Comparison of ENCODE assay signal across 8 cellular contexts in genomic region chr6:156808287-156808686, GRCh38. TPM values are rescaled to one million over a fixed set of nuclear protein-coding genes. Genes with fewer than 3 reads are reported as not detected.
DNase-seq lines count a peak whose midpoint lies in the region; ATAC-seq and TF ChIP-seq lines count a peak whose summit lies in the region.

No MANE protein-coding gene starts in this region.

- 24 to 25% methylated on average over 2 of the region's 2 CpGs for WGBS in testis, 2 donors
- 50 to 61% methylated on average over 2 of the region's 2 CpGs for WGBS in sigmoid colon, 2 donors
- no CpG with 5 or more reads among the region's 2 CpGs for WGBS in neuronal stem cell (ENCODE audit: extremely low coverage in 2 of 2, insufficient read length in 2 of 2, insufficient replicate concordance in 1 of 2), 2 donors

- TF ChIP-seq POLR2A in testis (IDR thresholded peaks at IDR 0.05) (no peak), sigmoid colon (IDR thresholded peaks at IDR 0.05) (no peak)

- H3K4ac ChIP-seq in neuronal stem cell (ENCODE audit: low read length): no peak overlapping the region

- H4K8ac ChIP-seq in neuronal stem cell (ENCODE audit: low read depth, low read length): no peak overlapping the region

- no peak overlapping the region for H3K4me3 Mint-ChIP-seq in activated CD8-positive, alpha-beta T cell treated with anti-CD3 and anti-CD28 coated beads for 36 hours
- H3K4me3 Mint-ChIP-seq in activated CD8-positive, alpha-beta T cell treated with anti-CD3 and anti-CD28 coated beads, Interleukin-2, amount 10 ng/mL, durations not matched to agents 7 days and 5 days: no peak overlapping the region
- peak overlapping the region; percentile 10 for H3K4me3 Mint-ChIP-seq in glutamatergic neuron (ENCODE audit: unreplicated experiment)

- peak; percentile 42 for ATAC-seq in activated CD8-positive, alpha-beta T cell treated with anti-CD3 and anti-CD28 coated beads for 36 hours
- no peak for ATAC-seq in activated CD8-positive, alpha-beta T cell treated with anti-CD3 and anti-CD28 coated beads, Interleukin-2, amount 10 ng/mL, durations not matched to agents 7 days and 5 days

- H3K27ac ChIP-seq in testis (peak overlapping the region in 1 of 2 donors; percentile 4), colonic mucosa (no peak overlapping the region), sigmoid colon (peak overlapping the region in 1 of 4 donors; percentile 15), neuronal stem cell (replicated peaks; ENCODE audit: low read length) (no peak overlapping the region)

- peaks cover 19% of the 10 kb centered on the region for H3K9me3 Mint-ChIP-seq in activated CD8-positive, alpha-beta T cell treated with anti-CD3 and anti-CD28 coated beads for 36 hours
- peaks cover 9% of the 10 kb centered on the region for H3K9me3 Mint-ChIP-seq in activated CD8-positive, alpha-beta T cell treated with anti-CD3 and anti-CD28 coated beads, Interleukin-2, amount 10 ng/mL, durations not matched to agents 7 days and 5 days (ENCODE audit: insufficient read depth)
- H3K9me3 Mint-ChIP-seq in glutamatergic neuron (ENCODE audit: unreplicated experiment): peaks cover 6% of the 10 kb centered on the region

- no peak overlapping the region for H4K91ac ChIP-seq in neuronal stem cell (ENCODE audit: low read depth, low read length, poor library complexity)

- TF ChIP-seq CTCF in activated CD8-positive, alpha-beta T cell treated with anti-CD3 and anti-CD28 coated beads for 36 hours (IDR thresholded peaks at IDR 0.05): no peak
- TF ChIP-seq CTCF in glutamatergic neuron (IDR thresholded peaks at IDR 0.05; ENCODE audit: partially characterized antibody, unreplicated experiment) (no peak), testis (IDR thresholded peaks at IDR 0.05) (no peak), colonic mucosa (IDR thresholded peaks at IDR 0.05) (no peak), sigmoid colon (IDR thresholded peaks at IDR 0.05) (no peak)

- no peak overlapping the region for H3K23ac ChIP-seq in neuronal stem cell (ENCODE audit: low read depth, low read length, poor library complexity)

- no peak overlapping the region for H2BK15ac ChIP-seq in neuronal stem cell (ENCODE audit: low read length)

- no peak overlapping the region for H3K14ac ChIP-seq in neuronal stem cell (ENCODE audit: low read length)

- POLR2A ChIA-PET in activated CD8-positive, alpha-beta T cell treated with anti-CD3 and anti-CD28 coated beads for 36 hours (lab: Charles Lee): interaction anchor here (1.8 kb wide), 1 partner anchor 12 kb away, joined by 5 read pairs; no protein-coding TSS in a partner anchor
- POLR2A ChIA-PET in activated CD8-positive, alpha-beta T cell treated with anti-CD3 and anti-CD28 coated beads, Interleukin-2, amount 10 ng/mL, durations not matched to agents 7 days and 5 days (lab: Charles Lee): interaction anchor here (1.1 kb wide), 1 partner anchor 213 kb away, joined by 3 read pairs; no protein-coding TSS in a partner anchor

- H3K27me3 ChIP-seq in testis: no peaks in the 10 kb centered on the region
- no peaks in the 10 kb centered on the region for H3K27me3 ChIP-seq in colonic mucosa
- H3K27me3 ChIP-seq in sigmoid colon: no peaks in the 10 kb centered on the region
- no peaks in the 10 kb centered on the region for H3K27me3 ChIP-seq in neuronal stem cell (ENCODE audit: control insufficient read depth in 3 of 3, insufficient read depth in 3 of 3, low read depth in 1 of 3, low read length in 3 of 3)

- H3K36me3 Mint-ChIP-seq in activated CD8-positive, alpha-beta T cell treated with anti-CD3 and anti-CD28 coated beads for 36 hours (ENCODE audit: low read depth): peaks cover 30% of the 10 kb centered on the region
- H3K36me3 Mint-ChIP-seq in activated CD8-positive, alpha-beta T cell treated with anti-CD3 and anti-CD28 coated beads, Interleukin-2, amount 10 ng/mL, durations not matched to agents 7 days and 5 days (ENCODE audit: low read depth): peaks cover 18% of the 10 kb centered on the region
- peaks cover 4% of the 10 kb centered on the region for H3K36me3 Mint-ChIP-seq in glutamatergic neuron (ENCODE audit: unreplicated experiment)

- peak overlapping the region; percentile 12 for H3K27ac Mint-ChIP-seq in activated CD8-positive, alpha-beta T cell treated with anti-CD3 and anti-CD28 coated beads for 36 hours
- no peak overlapping the region for H3K27ac Mint-ChIP-seq in activated CD8-positive, alpha-beta T cell treated with anti-CD3 and anti-CD28 coated beads, Interleukin-2, amount 10 ng/mL, durations not matched to agents 7 days and 5 days
- H3K27ac Mint-ChIP-seq in glutamatergic neuron (ENCODE audit: unreplicated experiment): no peak overlapping the region

- H3K36me3 ChIP-seq in testis (ENCODE audit: low read depth, missing control alignments) (no peaks in the 10 kb centered on the region), colonic mucosa (no peaks in the 10 kb centered on the region), sigmoid colon (no peaks in the 10 kb centered on the region), neuronal stem cell (replicated peaks in 1 of 2; ENCODE audit: control insufficient read depth in 2 of 2, insufficient read depth in 2 of 2, low read length in 2 of 2) (peaks cover 0 to 1% of the 10 kb centered on the region in 2 donors)

- CTCF ChIA-PET in activated CD8-positive, alpha-beta T cell treated with anti-CD3 and anti-CD28 coated beads for 36 hours (lab: Charles Lee): interaction anchor here (2.5 kb wide), 1 partner anchor 11 kb away, joined by 7 read pairs; no protein-coding TSS in a partner anchor
- CTCF ChIA-PET in activated CD8-positive, alpha-beta T cell treated with anti-CD3 and anti-CD28 coated beads, Interleukin-2, amount 10 ng/mL, durations not matched to agents 7 days and 5 days (lab: Charles Lee): interaction anchor here (3.1 kb wide), 1 partner anchor 16 kb away, joined by 7 read pairs; no protein-coding TSS in a partner anchor

- H3K9me3 ChIP-seq in testis (no peaks in the 10 kb centered on the region), colonic mucosa (no peaks in the 10 kb centered on the region), sigmoid colon (no peaks in the 10 kb centered on the region), neuronal stem cell (replicated peaks in 1 of 2; ENCODE audit: control insufficient read depth in 2 of 2, insufficient read depth in 1 of 2, low read depth in 1 of 2, low read length in 2 of 2) (peaks cover 0 to 6% of the 10 kb centered on the region in 2 donors)

- H3K4me1 Mint-ChIP-seq in activated CD8-positive, alpha-beta T cell treated with anti-CD3 and anti-CD28 coated beads for 36 hours (ENCODE audit: low read depth): peaks cover 80% of the 10 kb centered on the region
- H3K4me1 Mint-ChIP-seq in activated CD8-positive, alpha-beta T cell treated with anti-CD3 and anti-CD28 coated beads, Interleukin-2, amount 10 ng/mL, durations not matched to agents 7 days and 5 days (ENCODE audit: low read depth): peaks cover 52% of the 10 kb centered on the region
- peaks cover 49% of the 10 kb centered on the region for H3K4me1 Mint-ChIP-seq in glutamatergic neuron (ENCODE audit: low read depth, unreplicated experiment)

- DNase-seq in activated CD8-positive, alpha-beta T cell treated with anti-CD3 and anti-CD28 coated beads for 36 hours: no peak
- DNase-seq in activated CD8-positive, alpha-beta T cell treated with anti-CD3 and anti-CD28 coated beads, Interleukin-2, amount 10 ng/mL, durations not matched to agents 7 days and 5 days: no peak
- DNase-seq in NCI-H69 (lab: John Stamatoyannopoulos, UW) (peak; percentile 71), glutamatergic neuron (no peak), testis (peak; percentile 69), colonic mucosa (no peak), sigmoid colon (no peak), neuronal stem cell (ENCODE audit: low spot score) (no peak)

- H2BK12ac ChIP-seq in neuronal stem cell (ENCODE audit: low read length): no peak overlapping the region

- H3K9ac ChIP-seq in colonic mucosa (ENCODE audit: low read depth in 2 of 2, low read length in 2 of 2): no peak overlapping the region
- H3K9ac ChIP-seq in neuronal stem cell (ENCODE audit: low read depth, low read length, poor library complexity): no peak overlapping the region

- H3K27me3 Mint-ChIP-seq in activated CD8-positive, alpha-beta T cell treated with anti-CD3 and anti-CD28 coated beads for 36 hours: no peaks in the 10 kb centered on the region
- H3K27me3 Mint-ChIP-seq in activated CD8-positive, alpha-beta T cell treated with anti-CD3 and anti-CD28 coated beads, Interleukin-2, amount 10 ng/mL, durations not matched to agents 7 days and 5 days (ENCODE audit: low read depth): no peaks in the 10 kb centered on the region
- H3K27me3 Mint-ChIP-seq in glutamatergic neuron (ENCODE audit: unreplicated experiment): peaks cover 4% of the 10 kb centered on the region

- no peak overlapping the region for H2AK5ac ChIP-seq in neuronal stem cell (ENCODE audit: low read depth, low read length)

- peaks cover 13% of the 10 kb centered on the region for H3K79me1 ChIP-seq in neuronal stem cell (ENCODE audit: low read depth, low read length)

- no peak overlapping the region for H3K4me2 ChIP-seq in neuronal stem cell (ENCODE audit: insufficient read depth, low read length, poor library complexity, severe bottlenecking)

- H2BK120ac ChIP-seq in neuronal stem cell (ENCODE audit: low read depth, low read length): no peak overlapping the region

- H3K4me1 ChIP-seq in testis: peaks cover 21% of the 10 kb centered on the region
- no peaks in the 10 kb centered on the region for H3K4me1 ChIP-seq in colonic mucosa
- H3K4me1 ChIP-seq in sigmoid colon: peaks cover 0 to 49% (median 44%) of the 10 kb centered on the region in 4 donors
- H3K4me1 ChIP-seq in neuronal stem cell (ENCODE audit: control insufficient read depth in 2 of 2, insufficient read depth in 1 of 2, low read depth in 1 of 2, low read length in 2 of 2): peaks cover 0 to 17% of the 10 kb centered on the region in 2 donors

- H3K4me3 ChIP-seq in testis: no peak overlapping the region
- no peak overlapping the region for H3K4me3 ChIP-seq in colonic mucosa
- H3K4me3 ChIP-seq in sigmoid colon: no peak overlapping the region
- H3K4me3 ChIP-seq in neuronal stem cell (ENCODE audit: low read length in 2 of 2): no peak overlapping the region

- H2AFZ ChIP-seq in neuronal stem cell (ENCODE audit: low read length): no peak overlapping the region

- intact Hi-C loops in activated CD8-positive, alpha-beta T cell treated with anti-CD3 and anti-CD28 coated beads for 36 hours (cut with micrococcal nuclease): no loop called here
- intact Hi-C loops in testis (cut with DNase I; ENCODE audit: low total_unique reads) (no loop called here), colonic mucosa (cut with DNase I) (no loop called here), sigmoid colon (cut with DNase I) (no loop called here)

- H2BK5ac ChIP-seq in neuronal stem cell (ENCODE audit: low read length): no peak overlapping the region

- TF ChIP-seq EP300 in sigmoid colon (IDR thresholded peaks at IDR 0.05): no peak

- no peak overlapping the region for H3K18ac ChIP-seq in neuronal stem cell (ENCODE audit: low read length)

RNA-seq across cellular contexts. Expression of gene ARID1B, which starts 31.1 kb away (rescaled TPM):
- total RNA-seq in activated CD8-positive, alpha-beta T cell treated with anti-CD3 and anti-CD28 coated beads for 36 hours: 10 to 100 TPM; 36.9 to 38.9 TPM
- 10 to 100 TPM; 60.9 to 62.4 TPM for total RNA-seq in activated CD8-positive, alpha-beta T cell treated with anti-CD3 and anti-CD28 coated beads, Interleukin-2, amount 10 ng/mL, durations not matched to agents 7 days and 5 days
- total RNA-seq in glutamatergic neuron (ENCODE audit: unreplicated experiment) (202 TPM), testis (100 to 1,000 TPM; 103 to 126 TPM), colonic mucosa (10 to 100 TPM; 61.3 to 71.5 TPM), sigmoid colon (100 to 1,000 TPM in 1 of 4 donors, 10 to 100 TPM in 3; 69.6 to 115 (median 78.8) TPM)
- polyA plus RNA-seq in testis (ENCODE audit: insufficient read depth, low read depth, low replicate concordance) (26.2 TPM), sigmoid colon (10 to 100 TPM in 1 of 3 donors, 1 to 10 TPM in 2; 8.4 to 30.4 (median 8.6) TPM)
- 33.3 TPM for polyA plus RNA-seq in neuronal stem cell (2013, experiment 1 of 2)
- 36.5 TPM for polyA plus RNA-seq in neuronal stem cell (2013, experiment 2 of 2)

Comparison
In these comparisons a context has a peak if more than half of its experiments do, and no peak if none do; other contexts are left out.
1. DNase-seq: peak in NCI-H69 (single experiment) and testis (single experiment); none in activated CD8-positive, alpha-beta T cell treated with anti-CD3 and anti-CD28 coated beads for 36 hours (single experiment), activated CD8-positive, alpha-beta T cell treated with anti-CD3 and anti-CD28 coated beads, Interleukin-2, amount 10 ng/mL, durations not matched to agents 7 days and 5 days (single experiment), glutamatergic neuron (single experiment), colonic mucosa (single experiment), sigmoid colon (single experiment) and neuronal stem cell (single experiment).